Comparison of ENCODE assay signal across 16 cellular contexts in genomic region chr7:47938574-47939165, GRCh38. TPM values are rescaled to one million over a fixed set of nuclear protein-coding genes. Genes with fewer than 3 reads are reported as not detected.
DNase-seq lines count a peak whose midpoint lies in the region; ATAC-seq, FAIRE-seq and TF ChIP-seq lines count a peak whose summit lies in the region.
"Had no signal": no experiment of that assay in that cellular context is flagged by ENCODE, and none has a peak within 500 bp of the region (broad histone marks: within the 10 kb centered on the region; RNA-seq: fewer than 3 reads in every experiment).

No MANE protein-coding gene starts in this region.

- H4K20me1 ChIP-seq in BLaER1 (no peaks in the 10 kb centered on the region), PC-3 (ENCODE audit: low read length) (no peaks in the 10 kb centered on the region)

- H3K79me2 ChIP-seq in PC-3 (ENCODE audit: low read length), result no peaks in the 10 kb centered on the region

- intact Hi-C loops in PC-3 (cut with micrococcal nuclease), result loop anchor here (5.0 kb wide), 1 partner anchor 121 kb away; no protein-coding TSS in a partner anchor

- H3K4me1 ChIP-seq in BLaER1 (peaks cover 53% of the 10 kb centered on the region), PC-3 (ENCODE audit: insufficient read depth, low read length) (peaks cover 14% of the 10 kb centered on the region), upper lobe of left lung (peaks cover 22 to 34% (median 27%) of the 10 kb centered on the region in 4 donors)

- H3K4me2 ChIP-seq in BLaER1 (peak overlapping the region; percentile 79), PC-3 (ENCODE audit: low read length) (no peak overlapping the region)

- TF ChIP-seq POLR2A in GM12891 (IDR thresholded peaks at IDR 0.05; ENCODE audit: low read depth, low read length) (no peak), upper lobe of left lung (IDR thresholded peaks at IDR 0.05) (no peak), GM18505 (IDR thresholded peaks at IDR 0.05; ENCODE audit: borderline replicate concordance, extremely low read depth, insufficient read depth, insufficient read length) (no peak)

- H3K4me3 ChIP-seq in BLaER1 (no peak overlapping the region), PC-3 (ENCODE audit: low read length) (no peak overlapping the region), fibroblast of villous mesenchyme (ENCODE audit: low read depth, low read length) (no peak overlapping the region), upper lobe of left lung (no peak overlapping the region)
- H3K4me3 ChIP-seq: suprapubic skin had no signal

- DNase-seq in GM12891 (ENCODE audit: insufficient read length, low spot score) (no peak), PC-3 (peak; percentile 44), fibroblast of villous mesenchyme (ENCODE audit: low read depth) (no peak), upper lobe of left lung (no peak), DMS153 treated with DMSO at 0.1 percent for 48 hours (lab: John Stamatoyannopoulos, UW; ENCODE audit: unreplicated experiment) (no peak), NCI-H2107 (lab: John Stamatoyannopoulos, UW) (no peak)
- DNase-seq: activated naive CD4-positive, alpha-beta T cell treated with anti-CD3 and anti-CD28 coated beads for 36 hours; CD4-positive, CD25-positive, alpha-beta regulatory T cell; central memory CD4-positive, alpha-beta T cell; NCI-H345; SHP77 treated with DMSO at 0.1 percent for 48 hours had no signal

- ATAC-seq in PC-3 (peak; percentile 65), upper lobe of left lung (ENCODE audit: low FRiP score in 2 of 2) (no peak), GM18505 (IDR thresholded peaks at IDR 0.05; ENCODE audit: unreplicated experiment) (no peak)

- 92% methylated on average over 6 of the region's 6 CpGs for WGBS in upper lobe of left lung, 2 donors

- no peaks in the 10 kb centered on the region for H3K36me3 ChIP-seq in BLaER1
- no peaks in the 10 kb centered on the region for H3K36me3 ChIP-seq in PC-3 (ENCODE audit: low read depth, low read length)
- no peaks in the 10 kb centered on the region for H3K36me3 ChIP-seq in upper lobe of left lung
- H3K36me3 ChIP-seq: suprapubic skin had no signal

- H3K27me3 ChIP-seq in BLaER1, result no peaks in the 10 kb centered on the region
- no peaks in the 10 kb centered on the region for H3K27me3 ChIP-seq in PC-3 (ENCODE audit: low read length)
- no peaks in the 10 kb centered on the region for H3K27me3 ChIP-seq in upper lobe of left lung
- H3K27me3 ChIP-seq: suprapubic skin had no signal

- H3K9ac ChIP-seq in BLaER1 (no peak overlapping the region), PC-3 (ENCODE audit: low read length) (no peak overlapping the region)

- POLR2A ChIA-PET in PC-3 (lab: Charles Lee; ENCODE audit: unreplicated experiment), result interaction anchor here (0.6 kb wide), 1 partner anchor 170 kb away, joined by 3 read pairs; no protein-coding TSS in a partner anchor

- peak; percentile 52 for FAIRE-seq in GM12891 (lab: Jason Lieb, UNC)
- FAIRE-seq: TTC549 had no signal

- TF ChIP-seq CTCF in PC-3 (conservative IDR thresholded peaks at IDR 0.05; ENCODE audit: low read depth, low read length), result peak; percentile 54
- TF ChIP-seq CTCF in fibroblast of villous mesenchyme (IDR thresholded peaks at IDR 0.05; ENCODE audit: insufficient read depth, low read depth, low read length), result peak; percentile 22
- TF ChIP-seq CTCF in upper lobe of left lung (IDR thresholded peaks at IDR 0.05), result no peak

- no peaks in the 10 kb centered on the region for H3F3A ChIP-seq in PC-3 (ENCODE audit: low read length, unreplicated experiment)

- no peak overlapping the region for H2AFZ ChIP-seq in PC-3 (ENCODE audit: low read length)

- no TSS peak for BruUV-seq in PC-3 (replicated peaks; lab: Mats Ljungman, UMichigan)

- H3K9me2 ChIP-seq in PC-3 (replicated peaks; ENCODE audit: low read length), result no peaks in the 10 kb centered on the region

- CTCF ChIA-PET in PC-3 (lab: Charles Lee), result interaction anchor here (0.5 to 1.3 kb wide), 3 partner anchors 132 to 672 kb away, joined by 5 to 8 read pairs (median 5); no protein-coding TSS in a partner anchor

- no peak for TF ChIP-seq EP300 in upper lobe of left lung (IDR thresholded peaks at IDR 0.05)

- H3K27ac ChIP-seq in BLaER1, result no peak overlapping the region
- no peak overlapping the region for H3K27ac ChIP-seq in PC-3 (ENCODE audit: low read length)
- no peak overlapping the region for H3K27ac ChIP-seq in upper lobe of left lung
- H3K27ac ChIP-seq: HL-60, suprapubic skin had no signal

- no peaks in the 10 kb centered on the region for H3K9me3 ChIP-seq in BLaER1
- no peaks in the 10 kb centered on the region for H3K9me3 ChIP-seq in PC-3 (ENCODE audit: low read length)
- H3K9me3 ChIP-seq in upper lobe of left lung, result no peaks in the 10 kb centered on the region
- H3K9me3 ChIP-seq: suprapubic skin had no signal

TF ChIP-seq in GM12891, 5 proteins besides CTCF, POLR2A, EP300 and RAD21:
- no peak for TF ChIP-seq POU2F2 (IDR thresholded peaks at IDR 0.05; ENCODE audit: low read depth, low read length)
- TF ChIP-seq SPI1 (IDR thresholded peaks at IDR 0.05; ENCODE audit: low read depth, low read length), result no peak
- TF ChIP-seq POLR2AphosphoS5 (IDR thresholded peaks at IDR 0.05; ENCODE audit: low read depth, low read length), result no peak
- TF ChIP-seq PAX5 (IDR thresholded peaks at IDR 0.05; ENCODE audit: insufficient read depth, low read length, severe bottlenecking), result no peak
- TF ChIP-seq TAF1 (IDR thresholded peaks at IDR 0.05; ENCODE audit: low read depth, low read length), result no peak

RNA-seq across cellular contexts. Expression of gene PKD1L1, which starts 9.6 kb away (rescaled TPM):
- polyA plus RNA-seq in GM12891 (2012; ENCODE audit: low read depth, missing spikeins), result 0.03 TPM
- total RNA-seq in PC-3 (2014; rRNA removed), result 0.04 and 0.17 TPM in 2 replicates
- 0.32 and 0.43 TPM in 2 replicates for total RNA-seq in fibroblast of villous mesenchyme
- total RNA-seq in upper lobe of left lung, result 1 to 10 TPM in 2 of 6 donors, under 1 TPM in 4; 0.46 to 4.8 (median 0.75) TPM

RNA-seq across cellular contexts. Expression of gene HUS1, which starts 40.7 kb away (rescaled TPM):
- polyA plus RNA-seq in GM12891 (2012; ENCODE audit: low read depth, missing spikeins), result 12.8 TPM
- total RNA-seq in PC-3 (2014; rRNA removed) (15.3 and 23.2 TPM in 2 replicates), fibroblast of villous mesenchyme (20.6 and 29.4 TPM in 2 replicates), upper lobe of left lung (10 to 100 TPM; 24.2 to 38.8 (median 26.7) TPM)

Comparison
In these comparisons a context has a peak if more than half of its experiments do, and no peak if none do; other contexts are left out.
1. CTCF ChIP-seq: peak in PC-3 (single experiment) and fibroblast of villous mesenchyme (single experiment); none in upper lobe of left lung (0 of 6).